In the genomic region with DNA sequence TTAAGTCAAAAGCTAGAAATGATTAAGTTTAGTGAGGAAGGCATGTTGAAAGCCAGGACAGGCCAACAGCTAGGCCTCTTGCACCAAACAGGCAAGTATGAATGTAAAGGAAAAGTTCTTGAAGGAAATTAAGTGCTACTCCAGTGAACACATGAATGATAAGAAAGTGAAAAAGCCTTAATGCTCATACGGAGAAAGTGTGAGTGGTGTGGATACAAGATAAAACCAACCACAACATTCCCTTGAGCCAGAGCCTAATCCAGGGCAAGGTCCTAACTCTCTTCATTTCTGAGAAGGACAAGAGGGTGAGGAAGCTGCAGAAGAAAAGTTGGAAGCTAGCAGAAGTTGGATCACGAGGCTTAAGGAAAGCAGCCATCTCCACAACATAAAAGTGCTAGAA, we compare ENCODE assay signal across 2 cellular contexts.
TF ChIP-seq lines count a peak whose summit lies in the region.

No MANE protein-coding gene starts in this region.

TF ChIP-seq in GM23338, 12 proteins besides CTCF, POLR2A, EP300 and RAD21 (continues in another document):
- TF ChIP-seq ZNF331 (CRISPR knock-in tag; IDR thresholded peaks at IDR 0.05; ENCODE audit: low read depth) (no peak), ZNF114 (CRISPR knock-in tag; IDR thresholded peaks at IDR 0.05) (no peak), JUNB (IDR thresholded peaks at IDR 0.05; ENCODE audit: unreplicated experiment) (no peak), EZH2 (IDR thresholded peaks at IDR 0.05; ENCODE audit: low read depth, unreplicated experiment) (no peak), STAT1 (IDR thresholded peaks at IDR 0.05; ENCODE audit: unreplicated experiment) (no peak), EZH2phosphoT487 (IDR thresholded peaks at IDR 0.05; ENCODE audit: unreplicated experiment) (no peak), NANOG (IDR thresholded peaks at IDR 0.05; ENCODE audit: borderline replicate concordance) (no peak), POLR2AphosphoS5 (IDR thresholded peaks at IDR 0.05; ENCODE audit: low read depth) (no peak), CREB1 (CRISPR knock-in tag; IDR thresholded peaks at IDR 0.05; ENCODE audit: low read depth) (no peak)
- TF ChIP-seq, protein P1, sequence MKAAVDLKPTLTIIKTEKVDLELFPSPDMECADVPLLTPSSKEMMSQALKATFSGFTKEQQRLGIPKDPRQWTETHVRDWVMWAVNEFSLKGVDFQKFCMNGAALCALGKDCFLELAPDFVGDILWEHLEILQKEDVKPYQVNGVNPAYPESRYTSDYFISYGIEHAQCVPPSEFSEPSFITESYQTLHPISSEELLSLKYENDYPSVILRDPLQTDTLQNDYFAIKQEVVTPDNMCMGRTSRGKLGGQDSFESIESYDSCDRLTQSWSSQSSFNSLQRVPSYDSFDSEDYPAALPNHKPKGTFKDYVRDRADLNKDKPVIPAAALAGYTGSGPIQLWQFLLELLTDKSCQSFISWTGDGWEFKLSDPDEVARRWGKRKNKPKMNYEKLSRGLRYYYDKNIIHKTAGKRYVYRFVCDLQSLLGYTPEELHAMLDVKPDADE (IDR thresholded peaks at IDR 0.05), result no peak
- TF ChIP-seq, protein P2, sequence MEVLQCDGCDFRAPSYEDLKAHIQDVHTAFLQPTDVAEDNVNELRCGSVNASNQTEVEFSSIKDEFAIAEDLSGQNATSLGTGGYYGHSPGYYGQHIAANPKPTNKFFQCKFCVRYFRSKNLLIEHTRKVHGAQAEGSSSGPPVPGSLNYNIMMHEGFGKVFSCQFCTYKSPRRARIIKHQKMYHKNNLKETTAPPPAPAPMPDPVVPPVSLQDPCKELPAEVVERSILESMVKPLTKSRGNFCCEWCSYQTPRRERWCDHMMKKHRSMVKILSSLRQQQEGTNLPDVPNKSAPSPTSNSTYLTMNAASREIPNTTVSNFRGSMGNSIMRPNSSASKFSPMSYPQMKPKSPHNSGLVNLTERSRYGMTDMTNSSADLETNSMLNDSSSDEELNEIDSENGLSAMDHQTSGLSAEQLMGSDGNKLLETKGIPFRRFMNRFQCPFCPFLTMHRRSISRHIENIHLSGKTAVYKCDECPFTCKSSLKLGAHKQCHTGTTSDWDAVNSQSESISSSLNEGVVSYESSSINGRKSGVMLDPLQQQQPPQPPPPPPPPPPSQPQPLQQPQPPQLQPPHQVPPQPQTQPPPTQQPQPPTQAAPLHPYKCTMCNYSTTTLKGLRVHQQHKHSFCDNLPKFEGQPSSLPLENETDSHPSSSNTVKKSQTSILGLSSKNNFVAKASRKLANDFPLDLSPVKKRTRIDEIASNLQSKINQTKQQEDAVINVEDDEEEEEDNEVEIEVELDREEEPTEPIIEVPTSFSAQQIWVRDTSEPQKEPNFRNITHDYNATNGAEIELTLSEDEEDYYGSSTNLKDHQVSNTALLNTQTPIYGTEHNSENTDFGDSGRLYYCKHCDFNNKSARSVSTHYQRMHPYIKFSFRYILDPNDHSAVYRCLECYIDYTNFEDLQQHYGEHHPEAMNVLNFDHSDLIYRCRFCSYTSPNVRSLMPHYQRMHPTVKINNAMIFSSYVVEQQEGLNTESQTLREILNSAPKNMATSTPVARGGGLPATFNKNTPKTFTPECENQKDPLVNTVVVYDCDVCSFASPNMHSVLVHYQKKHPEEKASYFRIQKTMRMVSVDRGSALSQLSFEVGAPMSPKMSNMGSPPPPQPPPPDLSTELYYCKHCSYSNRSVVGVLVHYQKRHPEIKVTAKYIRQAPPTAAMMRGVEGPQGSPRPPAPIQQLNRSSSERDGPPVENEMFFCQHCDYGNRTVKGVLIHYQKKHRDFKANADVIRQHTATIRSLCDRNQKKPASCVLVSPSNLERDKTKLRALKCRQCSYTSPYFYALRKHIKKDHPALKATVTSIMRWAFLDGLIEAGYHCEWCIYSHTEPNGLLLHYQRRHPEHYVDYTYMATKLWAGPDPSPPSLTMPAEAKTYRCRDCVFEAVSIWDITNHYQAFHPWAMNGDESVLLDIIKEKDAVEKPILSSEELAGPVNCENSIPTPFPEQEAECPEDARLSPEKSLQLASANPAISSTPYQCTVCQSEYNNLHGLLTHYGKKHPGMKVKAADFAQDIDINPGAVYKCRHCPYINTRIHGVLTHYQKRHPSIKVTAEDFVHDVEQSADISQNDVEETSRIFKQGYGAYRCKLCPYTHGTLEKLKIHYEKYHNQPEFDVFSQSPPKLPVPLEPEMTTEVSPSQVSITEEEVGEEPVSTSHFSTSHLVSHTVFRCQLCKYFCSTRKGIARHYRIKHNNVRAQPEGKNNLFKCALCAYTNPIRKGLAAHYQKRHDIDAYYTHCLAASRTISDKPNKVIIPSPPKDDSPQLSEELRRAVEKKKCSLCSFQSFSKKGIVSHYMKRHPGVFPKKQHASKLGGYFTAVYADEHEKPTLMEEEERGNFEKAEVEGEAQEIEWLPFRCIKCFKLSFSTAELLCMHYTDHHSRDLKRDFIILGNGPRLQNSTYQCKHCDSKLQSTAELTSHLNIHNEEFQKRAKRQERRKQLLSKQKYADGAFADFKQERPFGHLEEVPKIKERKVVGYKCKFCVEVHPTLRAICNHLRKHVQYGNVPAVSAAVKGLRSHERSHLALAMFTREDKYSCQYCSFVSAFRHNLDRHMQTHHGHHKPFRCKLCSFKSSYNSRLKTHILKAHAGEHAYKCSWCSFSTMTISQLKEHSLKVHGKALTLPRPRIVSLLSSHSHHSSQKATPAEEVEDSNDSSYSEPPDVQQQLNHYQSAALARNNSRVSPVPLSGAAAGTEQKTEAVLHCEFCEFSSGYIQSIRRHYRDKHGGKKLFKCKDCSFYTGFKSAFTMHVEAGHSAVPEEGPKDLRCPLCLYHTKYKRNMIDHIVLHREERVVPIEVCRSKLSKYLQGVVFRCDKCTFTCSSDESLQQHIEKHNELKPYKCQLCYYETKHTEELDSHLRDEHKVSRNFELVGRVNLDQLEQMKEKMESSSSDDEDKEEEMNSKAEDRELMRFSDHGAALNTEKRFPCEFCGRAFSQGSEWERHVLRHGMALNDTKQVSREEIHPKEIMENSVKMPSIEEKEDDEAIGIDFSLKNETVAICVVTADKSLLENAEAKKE (CRISPR knock-in tag; IDR thresholded peaks at IDR 0.05), result no peak

TF ChIP-seq in K562, 482 proteins besides CTCF, POLR2A, EP300 and RAD21 (continued from another document):
- TF ChIP-seq GATAD2A (IDR thresholded peaks at IDR 0.05) (no peak), HNRNPK (IDR thresholded peaks at IDR 0.05; ENCODE audit: low read depth, low read length, poor library complexity, severe bottlenecking) (no peak), MTA1 (IDR thresholded peaks at IDR 0.05; ENCODE audit: borderline replicate concordance) (no peak), ARID1B (IDR thresholded peaks at IDR 0.05) (peak; percentile 34; the same call in 1 of the 2 replicates), ZNF644 (tag; IDR thresholded peaks at IDR 0.05; ENCODE audit: low read depth) (no peak), TEAD4 (IDR thresholded peaks at IDR 0.05; ENCODE audit: low read length) (0 out of 2 replicates have a peak, but pooled peaks have one; percentile 34), TEAD4 (CRISPR knock-in tag; IDR thresholded peaks at IDR 0.05; ENCODE audit: borderline replicate concordance) (no peak), MEF2A (IDR thresholded peaks at IDR 0.05; ENCODE audit: control insufficient read depth, low read depth, low read length) (no peak), HDGF (IDR thresholded peaks at IDR 0.05) (no peak), CBFA2T3 (IDR thresholded peaks at IDR 0.05) (peak; percentile 36; the same call in 1 of the 2 replicates)
- TF ChIP-seq, protein P3, sequence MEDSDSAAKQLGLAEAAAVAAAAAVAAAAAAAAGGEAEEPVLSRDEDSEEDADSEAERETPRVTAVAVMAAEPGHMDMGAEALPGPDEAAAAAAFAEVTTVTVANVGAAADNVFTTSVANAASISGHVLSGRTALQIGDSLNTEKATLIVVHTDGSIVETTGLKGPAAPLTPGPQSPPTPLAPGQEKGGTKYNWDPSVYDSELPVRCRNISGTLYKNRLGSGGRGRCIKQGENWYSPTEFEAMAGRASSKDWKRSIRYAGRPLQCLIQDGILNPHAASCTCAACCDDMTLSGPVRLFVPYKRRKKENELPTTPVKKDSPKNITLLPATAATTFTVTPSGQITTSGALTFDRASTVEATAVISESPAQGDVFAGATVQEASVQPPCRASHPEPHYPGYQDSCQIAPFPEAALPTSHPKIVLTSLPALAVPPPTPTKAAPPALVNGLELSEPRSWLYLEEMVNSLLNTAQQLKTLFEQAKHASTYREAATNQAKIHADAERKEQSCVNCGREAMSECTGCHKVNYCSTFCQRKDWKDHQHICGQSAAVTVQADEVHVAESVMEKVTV (CRISPR knock-in tag; IDR thresholded peaks at IDR 0.05), result no peak
- TF ChIP-seq, protein P4, sequence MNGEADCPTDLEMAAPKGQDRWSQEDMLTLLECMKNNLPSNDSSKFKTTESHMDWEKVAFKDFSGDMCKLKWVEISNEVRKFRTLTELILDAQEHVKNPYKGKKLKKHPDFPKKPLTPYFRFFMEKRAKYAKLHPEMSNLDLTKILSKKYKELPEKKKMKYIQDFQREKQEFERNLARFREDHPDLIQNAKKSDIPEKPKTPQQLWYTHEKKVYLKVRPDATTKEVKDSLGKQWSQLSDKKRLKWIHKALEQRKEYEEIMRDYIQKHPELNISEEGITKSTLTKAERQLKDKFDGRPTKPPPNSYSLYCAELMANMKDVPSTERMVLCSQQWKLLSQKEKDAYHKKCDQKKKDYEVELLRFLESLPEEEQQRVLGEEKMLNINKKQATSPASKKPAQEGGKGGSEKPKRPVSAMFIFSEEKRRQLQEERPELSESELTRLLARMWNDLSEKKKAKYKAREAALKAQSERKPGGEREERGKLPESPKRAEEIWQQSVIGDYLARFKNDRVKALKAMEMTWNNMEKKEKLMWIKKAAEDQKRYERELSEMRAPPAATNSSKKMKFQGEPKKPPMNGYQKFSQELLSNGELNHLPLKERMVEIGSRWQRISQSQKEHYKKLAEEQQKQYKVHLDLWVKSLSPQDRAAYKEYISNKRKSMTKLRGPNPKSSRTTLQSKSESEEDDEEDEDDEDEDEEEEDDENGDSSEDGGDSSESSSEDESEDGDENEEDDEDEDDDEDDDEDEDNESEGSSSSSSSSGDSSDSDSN (IDR thresholded peaks at IDR 0.05; ENCODE audit: borderline replicate concordance in 1 of 2, low read depth in 2 of 2, low read length in 2 of 2), result no peak
